Comparison of ENCODE assay signal across 8 cellular contexts in genomic region chr4:115234405-115235093, GRCh38.
A peak's percentile ranks its signal among the peaks of the same experiment; 100 is the strongest.
DNase-seq lines count a peak whose midpoint lies in the region; ATAC-seq and TF ChIP-seq lines count a peak whose summit lies in the region.

No MANE protein-coding gene starts in this region.

- no peaks in the 10 kb centered on the region for H3K27me3 ChIP-seq in SU-DHL-6 (ENCODE audit: low read length)
- H3K27me3 ChIP-seq in naive thymus-derived CD4-positive, alpha-beta T cell (ENCODE audit: control insufficient read depth in 2 of 2, insufficient read depth in 2 of 2, low read length in 2 of 2): no peaks in the 10 kb centered on the region

- H3K79me2 ChIP-seq in SU-DHL-6 (ENCODE audit: insufficient read depth, low read length): no peaks in the 10 kb centered on the region

- no peak overlapping the region for H3K27ac ChIP-seq in SU-DHL-6 (ENCODE audit: low read depth, low read length)
- H3K27ac ChIP-seq in naive thymus-derived CD4-positive, alpha-beta T cell (ENCODE audit: low read depth, low read length): no peak overlapping the region

- H2AFZ ChIP-seq in SU-DHL-6 (ENCODE audit: low read depth, low read length, severe bottlenecking): peak overlapping the region; percentile 83

- DNase-seq in AG10803 (ENCODE audit: low read depth): no peak
- peak; percentile 6 for DNase-seq in HuH-7 (ENCODE audit: low spot score)
- DNase-seq in ecto neural progenitor cell (ENCODE audit: low spot score): no peak
- DNase-seq in left cardiac atrium: no peak
- DNase-seq in naive thymus-derived CD4-positive, alpha-beta T cell: no peak

- no peaks in the 10 kb centered on the region for H3K27me3 Mint-ChIP-seq in nephron (ENCODE audit: low read depth)
- no peaks in the 10 kb centered on the region for H3K27me3 Mint-ChIP-seq in naive thymus-derived CD4-positive, alpha-beta T cell

- H3K27ac Mint-ChIP-seq in nephron: no peak overlapping the region
- no peak overlapping the region for H3K27ac Mint-ChIP-seq in naive thymus-derived CD4-positive, alpha-beta T cell

- H3K4me1 Mint-ChIP-seq in nephron: peaks cover 4% of the 10 kb centered on the region
- H3K4me1 Mint-ChIP-seq in naive thymus-derived CD4-positive, alpha-beta T cell: no peaks in the 10 kb centered on the region

- intact Hi-C loops in left cardiac atrium (cut with DNase I): no loop called here
- intact Hi-C loops in naive thymus-derived CD4-positive, alpha-beta T cell (cut with micrococcal nuclease): loop anchor here in 1 of 2 donors (1.0 kb wide), 2 partner anchors 303 to 618 kb away; no protein-coding TSS in a partner anchor

- H3K9ac ChIP-seq in SU-DHL-6 (ENCODE audit: low read length): no peak overlapping the region

- POLR2A ChIA-PET in naive thymus-derived CD4-positive, alpha-beta T cell (lab: Charles Lee): no interaction called here

- H3K9me3 ChIP-seq in SU-DHL-6 (ENCODE audit: insufficient read depth, low read length): no peaks in the 10 kb centered on the region
- no peaks in the 10 kb centered on the region for H3K9me3 ChIP-seq in naive thymus-derived CD4-positive, alpha-beta T cell (ENCODE audit: control insufficient read depth in 2 of 3, low read length in 3 of 3)

- ATAC-seq in GM19025 (IDR thresholded peaks at IDR 0.05; ENCODE audit: low read depth, unreplicated experiment) (peak; percentile 58), left cardiac atrium (no peak)
- no peak for ATAC-seq in naive thymus-derived CD4-positive, alpha-beta T cell

- H3K4me2 ChIP-seq in SU-DHL-6 (ENCODE audit: low read depth, low read length, poor library complexity, severe bottlenecking): peak overlapping the region; percentile 51

- H3K4me1 ChIP-seq in naive thymus-derived CD4-positive, alpha-beta T cell (ENCODE audit: control insufficient read depth in 2 of 2, insufficient read depth in 2 of 2, low read length in 2 of 2): no peaks in the 10 kb centered on the region

- H3K4me3 Mint-ChIP-seq in nephron: no peak overlapping the region
- no peak overlapping the region for H3K4me3 Mint-ChIP-seq in naive thymus-derived CD4-positive, alpha-beta T cell

- CTCF ChIA-PET in naive thymus-derived CD4-positive, alpha-beta T cell (lab: Charles Lee): no interaction called here

- H3F3A ChIP-seq in SU-DHL-6 (ENCODE audit: insufficient read depth): no peaks in the 10 kb centered on the region

- H3K36me3 ChIP-seq in SU-DHL-6 (ENCODE audit: low read length): no peaks in the 10 kb centered on the region
- no peaks in the 10 kb centered on the region for H3K36me3 ChIP-seq in naive thymus-derived CD4-positive, alpha-beta T cell (ENCODE audit: control insufficient read depth in 2 of 3, insufficient read depth in 3 of 3, low read length in 3 of 3)

- no peaks in the 10 kb centered on the region for H3K36me3 Mint-ChIP-seq in nephron (ENCODE audit: low read depth)
- no peaks in the 10 kb centered on the region for H3K36me3 Mint-ChIP-seq in naive thymus-derived CD4-positive, alpha-beta T cell

- no peak overlapping the region for H3K4me3 ChIP-seq in AG10803 (ENCODE audit: low read length)
- no peak overlapping the region for H3K4me3 ChIP-seq in SU-DHL-6 (ENCODE audit: insufficient read depth, low read length, poor library complexity, severe bottlenecking)
- no peak overlapping the region for H3K4me3 ChIP-seq in naive thymus-derived CD4-positive, alpha-beta T cell (ENCODE audit: low read length)

- no peaks in the 10 kb centered on the region for H3K9me3 Mint-ChIP-seq in nephron
- H3K9me3 Mint-ChIP-seq in naive thymus-derived CD4-positive, alpha-beta T cell: peaks cover 0 to 3% (median 0%) of the 10 kb centered on the region in 11 donors

- no peaks in the 10 kb centered on the region for H4K20me1 ChIP-seq in SU-DHL-6 (ENCODE audit: low read depth, low read length)

- no peaks in the 10 kb centered on the region for H3K9me2 ChIP-seq in SU-DHL-6 (replicated peaks; ENCODE audit: insufficient read depth, low read length)

- TF ChIP-seq CTCF in AG10803 (conservative IDR thresholded peaks at IDR 0.05; ENCODE audit: low read length) (peak; percentile 14; the same call in 1 of the 2 replicates), SU-DHL-6 (IDR thresholded peaks at IDR 0.05; ENCODE audit: insufficient read depth, low read length, poor library complexity, severe bottlenecking) (no peak), nephron (IDR thresholded peaks at IDR 0.05; ENCODE audit: unreplicated experiment in 3 of 3) (peak; percentile 20 to 49 (median 23))
